8 cellular contexts compared by ENCODE assay signal in the genomic region with DNA sequence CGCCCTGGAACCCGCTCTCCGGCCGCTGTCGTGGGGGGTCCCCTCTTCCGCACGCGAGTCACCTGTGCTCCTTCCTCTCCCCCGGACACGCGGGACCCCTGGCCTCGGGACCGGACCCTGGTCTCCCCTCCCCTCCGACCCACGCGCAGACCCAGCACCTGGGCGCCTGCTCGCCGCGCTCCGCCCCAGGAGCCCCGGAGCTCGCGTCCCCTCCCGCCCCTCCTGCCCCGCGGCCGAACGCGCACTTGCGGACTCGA.
DNase-seq lines count a peak whose midpoint lies in the region; ATAC-seq and TF ChIP-seq lines count a peak whose summit lies in the region.

No MANE protein-coding gene starts in this region.

- peaks cover 0 to 2% of the 10 kb centered on the region in 2 donors for H3K9me3 Mint-ChIP-seq in effector memory CD8-positive, alpha-beta T cell

- no peaks in the 10 kb centered on the region for H3K36me3 ChIP-seq in Loucy (ENCODE audit: insufficient read depth, low read length)
- no peaks in the 10 kb centered on the region for H3K36me3 ChIP-seq in neuron (ENCODE audit: insufficient read depth, low read length)

- no peaks in the 10 kb centered on the region; the same call in 1 of the 2 replicates for H3K9me3 ChIP-seq in Loucy (ENCODE audit: insufficient read depth, low read depth, low read length)
- H3K9me3 ChIP-seq in neuron (ENCODE audit: low read length), result peaks cover 6% of the 10 kb centered on the region

- H3K27me3 Mint-ChIP-seq in effector memory CD8-positive, alpha-beta T cell, result no peaks in the 10 kb centered on the region

- no peak for ATAC-seq in effector memory CD8-positive, alpha-beta T cell (replicated peaks)

- peak overlapping the region; percentile 48 for H3K4me2 ChIP-seq in Loucy (ENCODE audit: low read depth, low read length, poor library complexity, severe bottlenecking)

- H3K9me2 ChIP-seq in Loucy (replicated peaks; ENCODE audit: low read depth, low read length), result no peaks in the 10 kb centered on the region

- H3K4me1 ChIP-seq in Loucy (ENCODE audit: insufficient read depth, low read length, poor library complexity, severe bottlenecking), result no peaks in the 10 kb centered on the region
- peaks cover 9% of the 10 kb centered on the region for H3K4me1 ChIP-seq in neuron (ENCODE audit: insufficient read depth, low read length)

- peaks cover 10% of the 10 kb centered on the region for H3K36me3 Mint-ChIP-seq in effector memory CD8-positive, alpha-beta T cell (ENCODE audit: insufficient read depth)

- H3K4me1 Mint-ChIP-seq in effector memory CD8-positive, alpha-beta T cell (ENCODE audit: low read depth in 2 of 2), result peaks cover 8 to 10% of the 10 kb centered on the region in 2 donors

- peak overlapping the region; percentile 82 to 83 for H3K4me3 Mint-ChIP-seq in effector memory CD8-positive, alpha-beta T cell

- TF ChIP-seq CTCF in AG10803 (conservative IDR thresholded peaks at IDR 0.05; ENCODE audit: low read length), result no peak
- TF ChIP-seq CTCF in Loucy (conservative IDR thresholded peaks at IDR 0.05; ENCODE audit: low read length), result no peak

- DNase-seq in AG10803 (ENCODE audit: low read depth), result no peak
- DNase-seq in effector memory CD8-positive, alpha-beta T cell, result no peak
- DNase-seq in hippocampal formation (lab: John Stamatoyannopoulos, UW), result no peak
- DNase-seq in NCI-H345 (lab: John Stamatoyannopoulos, UW), result no peak
- DNase-seq in AML-193 (lab: John Stamatoyannopoulos, UW), result no peak
- DNase-seq in amniotic stem cell (lab: John Stamatoyannopoulos, UW), result no peak

- no peaks in the 10 kb centered on the region for H3K79me2 ChIP-seq in Loucy (ENCODE audit: insufficient read depth, low read length)

- H2AFZ ChIP-seq in Loucy (ENCODE audit: low read length), result no peak overlapping the region
- H2AFZ ChIP-seq in neuron (ENCODE audit: low read depth, low read length), result peak overlapping the region; percentile 44

- H3K27me3 ChIP-seq in Loucy (ENCODE audit: insufficient read depth, low read length, poor library complexity, severe bottlenecking) (no peaks in the 10 kb centered on the region), neuron (ENCODE audit: insufficient read depth, low read length) (no peaks in the 10 kb centered on the region)

- H4K20me1 ChIP-seq in Loucy (ENCODE audit: insufficient read depth, low read length, poor library complexity, severe bottlenecking), result no peaks in the 10 kb centered on the region

- H3K27ac Mint-ChIP-seq in effector memory CD8-positive, alpha-beta T cell, result no peak overlapping the region

- H3K9ac ChIP-seq in Loucy (ENCODE audit: low read depth, low read length, poor library complexity, severe bottlenecking), result no peak overlapping the region

- H3K4me3 ChIP-seq in AG10803 (ENCODE audit: low read length), result peak overlapping the region; percentile 66
- peak overlapping the region; percentile 73 for H3K4me3 ChIP-seq in Loucy (ENCODE audit: low read length, poor library complexity, severe bottlenecking)
- H3K4me3 ChIP-seq in neuron (ENCODE audit: low read length), result peak overlapping the region; percentile 75

- no peaks in the 10 kb centered on the region for H3F3A ChIP-seq in Loucy (ENCODE audit: low read depth)
